In genomic region chr5:177233206-177233605, GRCh38 we compare ENCODE assay signal across 20 cellular contexts.
DNase-seq lines count a peak whose midpoint lies in the region; ATAC-seq and TF ChIP-seq lines count a peak whose summit lies in the region.
"Had no signal": no experiment of that assay in that cellular context is flagged by ENCODE, and none has a peak within 500 bp of the region (broad histone marks: within the 10 kb centered on the region; RNA-seq: fewer than 3 reads in every experiment).

No MANE protein-coding gene starts in this region.

- WGBS in right cardiac atrium: 54% methylated on average over 4 of the region's 4 CpGs
- WGBS in smooth muscle cell (ENCODE audit: low lambda C conversion rate): 65% methylated on average over 4 of the region's 4 CpGs

- ATAC-seq in right cardiac atrium (peak; percentile 50 to 79), GM19324 (IDR thresholded peaks at IDR 0.05; ENCODE audit: low FRiP score, unreplicated experiment) (no peak), SK-N-SH treated with all-trans-retinoic acid at 6 μM for 48 hours (no peak)
- ATAC-seq: activated T-cell treated with anti-CD3 and anti-CD28 coated beads, Interleukin-2, amount 50 U/mL, for 4 hours; natural killer cell had no signal

- H3K4me1 ChIP-seq in breast epithelium (no peaks in the 10 kb centered on the region), right cardiac atrium (ENCODE audit: control insufficient read depth, insufficient read depth, low read length) (peaks cover 3% of the 10 kb centered on the region), smooth muscle cell (ENCODE audit: low read depth) (peaks cover 10% of the 10 kb centered on the region)

- H3K9ac ChIP-seq in smooth muscle cell (ENCODE audit: low read depth): no peak overlapping the region
- H3K9ac ChIP-seq: BLaER1 treated with 17β-estradiol and CSF1 and Interleukin-3, amounts not matched to agents 10 nM and 100 nM had no signal

- no peaks in the 10 kb centered on the region for H3K27me3 Mint-ChIP-seq in MCF 10A (ENCODE audit: insufficient read depth, unreplicated experiment)
- H3K27me3 Mint-ChIP-seq: activated naive CD8-positive, alpha-beta T cell; stimulated activated naive CD8-positive, alpha-beta T cell treated with anti-CD3 and anti-CD28 coated beads, Interleukin-15, Interleukin-2, amounts not matched to agents 100 ng/mL and 50 ng/mL, for 24 hours had no signal

- peak overlapping the region; percentile 74 for H3K27ac Mint-ChIP-seq in MCF 10A (ENCODE audit: low read depth, unreplicated experiment)
- H3K27ac Mint-ChIP-seq: activated naive CD8-positive, alpha-beta T cell had no signal

- H3K4me2 ChIP-seq in smooth muscle cell: peak overlapping the region; percentile 72
- H3K4me2 ChIP-seq: BLaER1 treated with 17β-estradiol and CSF1 and Interleukin-3, amounts not matched to agents 10 nM and 100 nM had no signal

- DNase-seq in MCF 10A (ENCODE audit: unreplicated experiment) (peak; percentile 45), breast epithelium (ENCODE audit: low spot score in 2 of 2) (no peak), dedifferentiated amniotic fluid mesenchymal stem cell (ENCODE audit: extremely low spot score) (peak; percentile 36), right cardiac atrium (peak in 1 of 3 donors; percentile 19), smooth muscle cell (lab: John Stamatoyannopoulos, UW; ENCODE audit: unreplicated experiment) (no peak)
- no peak for DNase-seq in stimulated activated CD4-positive, alpha-beta T cell treated with anti-CD3 and anti-CD28 coated beads, Interleukin-2, amount 100 ng/mL, for 24 hours
- DNase-seq: activated CD4-positive, alpha-beta T cell treated with anti-CD3 and anti-CD28 coated beads, Interleukin-2, amount 50 U/mL, for 4 hours; activated T-cell treated with anti-CD3 and anti-CD28 coated beads, Interleukin-2, amount 50 U/mL, for 4 hours; DMS153; effector CD4-positive, alpha-beta T cell; foreskin melanocyte; Karpas-422; natural killer cell; NCI-H1417; SW 1271 had no signal

- H3K9me3 ChIP-seq in breast epithelium (no peaks in the 10 kb centered on the region), right cardiac atrium (ENCODE audit: control insufficient read depth, low read length) (no peaks in the 10 kb centered on the region), smooth muscle cell (replicated peaks; ENCODE audit: low read depth) (no peaks in the 10 kb centered on the region)
- H3K9me3 ChIP-seq: BLaER1 treated with 17β-estradiol and CSF1 and Interleukin-3, amounts not matched to agents 10 nM and 100 nM had no signal

- intact Hi-C loops in MCF 10A (cut with micrococcal nuclease) (loop anchor here (1.0 kb wide), 1 partner anchor 119 kb away; no protein-coding TSS in a partner anchor), breast epithelium (cut with DNase I; ENCODE audit: low total_unique reads) (no loop called here), right cardiac atrium (cut with DNase I) (no loop called here)

- H3K27ac ChIP-seq in breast epithelium (no peak overlapping the region), right cardiac atrium (ENCODE audit: low read length) (peak overlapping the region; percentile 4), smooth muscle cell (ENCODE audit: low read depth) (peak overlapping the region; percentile 88)
- H3K27ac ChIP-seq: BLaER1 treated with 17β-estradiol and CSF1 and Interleukin-3, amounts not matched to agents 10 nM and 100 nM had no signal

- no peaks in the 10 kb centered on the region for H3F3A ChIP-seq in smooth muscle cell (ENCODE audit: low read depth)

- TF ChIP-seq POLR2A in breast epithelium (IDR thresholded peaks at IDR 0.05): no peak

- CTCF ChIA-PET in MCF 10A (lab: Yijun Ruan, JAX): interaction anchor here (0.6 to 2.5 kb wide), 7 partner anchors 12 to 122 kb away, joined by 3 to 8 read pairs (median 5); no protein-coding TSS in a partner anchor

- H3K4me3 ChIP-seq in breast epithelium: no peak overlapping the region
- no peak overlapping the region for H3K4me3 ChIP-seq in right cardiac atrium (ENCODE audit: low read length)
- H3K4me3 ChIP-seq in smooth muscle cell: no peak overlapping the region
- H3K4me3 ChIP-seq: BLaER1 treated with 17β-estradiol and CSF1 and Interleukin-3, amounts not matched to agents 10 nM and 100 nM had no signal

- H3K27me3 ChIP-seq in breast epithelium (no peaks in the 10 kb centered on the region), right cardiac atrium (ENCODE audit: control insufficient read depth, insufficient read depth) (no peaks in the 10 kb centered on the region), smooth muscle cell (ENCODE audit: low read depth) (no peaks in the 10 kb centered on the region)
- H3K27me3 ChIP-seq: BLaER1 treated with 17β-estradiol and CSF1 and Interleukin-3, amounts not matched to agents 10 nM and 100 nM had no signal

- POLR2A ChIA-PET in MCF 10A (lab: Yijun Ruan, JAX): interaction anchor here (0.6 to 2.8 kb wide), 6 partner anchors 11 to 68 kb away, joined by 3 to 10 read pairs (median 4); no protein-coding TSS in a partner anchor

- H3K36me3 ChIP-seq in breast epithelium (peaks cover 2% of the 10 kb centered on the region), smooth muscle cell (ENCODE audit: low read depth) (peaks cover 10% of the 10 kb centered on the region)

- no peak overlapping the region for H2AFZ ChIP-seq in smooth muscle cell (ENCODE audit: low read depth)

- H3K9me3 Mint-ChIP-seq in MCF 10A (ENCODE audit: unreplicated experiment): no peaks in the 10 kb centered on the region
- H3K9me3 Mint-ChIP-seq: activated T-cell treated with anti-CD3 and anti-CD28 coated beads, Interleukin-2, amount 50 U/mL, for 4 hours; natural killer cell; stimulated activated naive CD8-positive, alpha-beta T cell treated with anti-CD3 and anti-CD28 coated beads, Interleukin-15, Interleukin-2, amounts not matched to agents 100 ng/mL and 50 ng/mL, for 24 hours had no signal

- peaks cover 21% of the 10 kb centered on the region for H3K4me1 Mint-ChIP-seq in MCF 10A (ENCODE audit: insufficient read depth, unreplicated experiment)

- peaks cover 91% of the 10 kb centered on the region for H4K20me1 ChIP-seq in smooth muscle cell (ENCODE audit: low read depth)

- peaks cover 77% of the 10 kb centered on the region for H3K36me3 Mint-ChIP-seq in MCF 10A (ENCODE audit: insufficient read depth, unreplicated experiment)

- H3K79me2 ChIP-seq in smooth muscle cell (ENCODE audit: low read depth): peaks cover 85% of the 10 kb centered on the region

- H3K4me3 Mint-ChIP-seq in MCF 10A (ENCODE audit: unreplicated experiment): no peak overlapping the region
- H3K4me3 Mint-ChIP-seq: activated naive CD8-positive, alpha-beta T cell; activated T-cell treated with anti-CD3 and anti-CD28 coated beads, Interleukin-2, amount 50 U/mL, for 4 hours; natural killer cell; stimulated activated naive CD8-positive, alpha-beta T cell treated with anti-CD3 and anti-CD28 coated beads, Interleukin-15, Interleukin-2, amounts not matched to agents 100 ng/mL and 50 ng/mL, for 24 hours had no signal

- TF ChIP-seq CTCF in MCF 10A (IDR thresholded peaks at IDR 0.05; ENCODE audit: unreplicated experiment) (no peak), breast epithelium (IDR thresholded peaks at IDR 0.05) (no peak), smooth muscle cell (IDR thresholded peaks at IDR 0.05; ENCODE audit: borderline replicate concordance, insufficient read depth, poor library complexity, severe bottlenecking) (no peak)

- no TSS peak for BruUV-seq in MCF 10A (replicated peaks; lab: Mats Ljungman, UMichigan)

TF ChIP-seq in SK-N-SH treated with all-trans-retinoic acid at 6 μM for 48 hours, 23 proteins besides CTCF, POLR2A, EP300 and RAD21:
- TF ChIP-seq PPARA (CRISPR knock-in tag; IDR thresholded peaks at IDR 0.05; ENCODE audit: borderline replicate concordance): no peak
- TF ChIP-seq ZNF565 (CRISPR knock-in tag; conservative IDR thresholded peaks at IDR 0.05; ENCODE audit: low read depth): no peak
- TF ChIP-seq OSR1 (CRISPR knock-in tag; IDR thresholded peaks at IDR 0.05): no peak
- TF ChIP-seq ZC3H10 (CRISPR knock-in tag; IDR thresholded peaks at IDR 0.05): no peak
- TF ChIP-seq, protein P1, sequence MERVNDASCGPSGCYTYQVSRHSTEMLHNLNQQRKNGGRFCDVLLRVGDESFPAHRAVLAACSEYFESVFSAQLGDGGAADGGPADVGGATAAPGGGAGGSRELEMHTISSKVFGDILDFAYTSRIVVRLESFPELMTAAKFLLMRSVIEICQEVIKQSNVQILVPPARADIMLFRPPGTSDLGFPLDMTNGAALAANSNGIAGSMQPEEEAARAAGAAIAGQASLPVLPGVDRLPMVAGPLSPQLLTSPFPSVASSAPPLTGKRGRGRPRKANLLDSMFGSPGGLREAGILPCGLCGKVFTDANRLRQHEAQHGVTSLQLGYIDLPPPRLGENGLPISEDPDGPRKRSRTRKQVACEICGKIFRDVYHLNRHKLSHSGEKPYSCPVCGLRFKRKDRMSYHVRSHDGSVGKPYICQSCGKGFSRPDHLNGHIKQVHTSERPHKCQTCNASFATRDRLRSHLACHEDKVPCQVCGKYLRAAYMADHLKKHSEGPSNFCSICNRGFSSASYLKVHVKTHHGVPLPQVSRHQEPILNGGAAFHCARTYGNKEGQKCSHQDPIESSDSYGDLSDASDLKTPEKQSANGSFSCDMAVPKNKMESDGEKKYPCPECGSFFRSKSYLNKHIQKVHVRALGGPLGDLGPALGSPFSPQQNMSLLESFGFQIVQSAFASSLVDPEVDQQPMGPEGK (CRISPR knock-in tag; IDR thresholded peaks at IDR 0.05; ENCODE audit: borderline replicate concordance): no peak
- no peak for TF ChIP-seq ARNTL (CRISPR knock-in tag; IDR thresholded peaks at IDR 0.05; ENCODE audit: borderline replicate concordance, low read depth)
- TF ChIP-seq, protein P2, sequence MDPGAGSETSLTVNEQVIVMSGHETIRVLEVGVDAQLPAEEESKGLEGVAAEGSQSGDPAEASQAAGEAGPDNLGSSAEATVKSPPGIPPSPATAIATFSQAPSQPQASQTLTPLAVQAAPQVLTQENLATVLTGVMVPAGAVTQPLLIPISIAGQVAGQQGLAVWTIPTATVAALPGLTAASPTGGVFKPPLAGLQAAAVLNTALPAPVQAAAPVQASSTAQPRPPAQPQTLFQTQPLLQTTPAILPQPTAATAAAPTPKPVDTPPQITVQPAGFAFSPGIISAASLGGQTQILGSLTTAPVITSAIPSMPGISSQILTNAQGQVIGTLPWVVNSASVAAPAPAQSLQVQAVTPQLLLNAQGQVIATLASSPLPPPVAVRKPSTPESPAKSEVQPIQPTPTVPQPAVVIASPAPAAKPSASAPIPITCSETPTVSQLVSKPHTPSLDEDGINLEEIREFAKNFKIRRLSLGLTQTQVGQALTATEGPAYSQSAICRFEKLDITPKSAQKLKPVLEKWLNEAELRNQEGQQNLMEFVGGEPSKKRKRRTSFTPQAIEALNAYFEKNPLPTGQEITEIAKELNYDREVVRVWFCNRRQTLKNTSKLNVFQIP (CRISPR knock-in tag; IDR thresholded peaks at IDR 0.05; ENCODE audit: borderline replicate concordance, low read depth): no peak
TF ChIP-seq in SK-N-SH treated with all-trans-retinoic acid at 6 μM for 48 hours: peak in this region for 0.

Comparison
In these comparisons a context has a peak if more than half of its experiments do, and no peak if none do; other contexts are left out.
1. DNase-seq: peak in MCF 10A (single experiment) and dedifferentiated amniotic fluid mesenchymal stem cell (single experiment); none in breast epithelium (0 of 2), smooth muscle cell (single experiment) and stimulated activated CD4-positive, alpha-beta T cell treated with anti-CD3 and anti-CD28 coated beads, Interleukin-2, amount 100 ng/mL, for 24 hours (0 of 2).
2. H3K27ac ChIP-seq: peak in right cardiac atrium (single experiment) and smooth muscle cell (single experiment); none in breast epithelium (0 of 2).
3. ATAC-seq: peak in right cardiac atrium (2 of 2); none in GM19324 (single experiment) and SK-N-SH treated with all-trans-retinoic acid at 6 μM for 48 hours (single experiment).